15 cellular contexts compared by ENCODE assay signal in the genomic region with DNA sequence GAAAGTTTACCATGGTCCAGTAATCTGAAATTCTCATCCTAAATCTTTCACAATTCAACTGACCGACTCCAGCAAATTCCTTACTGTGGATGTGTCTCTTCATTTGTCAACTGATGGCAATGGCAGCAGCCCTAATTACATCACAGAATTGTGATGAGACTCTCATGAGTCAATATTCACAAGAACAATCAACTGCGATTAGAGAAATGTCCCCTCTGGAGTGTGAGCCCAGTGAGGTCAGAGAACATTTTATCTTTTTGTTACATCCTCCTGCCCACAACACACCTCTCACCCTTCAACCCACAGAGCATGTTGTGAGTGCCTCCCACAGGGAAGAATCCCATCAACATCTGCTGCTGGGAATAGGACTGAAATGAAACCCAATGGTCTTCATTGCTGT.
A peak's percentile ranks its signal among the peaks of the same experiment; 100 is the strongest.
DNase-seq lines count a peak whose midpoint lies in the region; ATAC-seq and TF ChIP-seq lines count a peak whose summit lies in the region.
"Had no signal": no experiment of that assay in that cellular context is flagged by ENCODE, and none has a peak within 500 bp of the region (broad histone marks: within the 10 kb centered on the region; RNA-seq: fewer than 3 reads in every experiment).

No MANE protein-coding gene starts in this region.

- no peak overlapping the region for H3K9ac ChIP-seq in MM.1S (ENCODE audit: low read length)

- peaks cover 10% of the 10 kb centered on the region for H3K36me3 Mint-ChIP-seq in T-helper 17 cell (ENCODE audit: low read depth)

- no peak overlapping the region for H3K27ac ChIP-seq in MM.1S (ENCODE audit: low read length)
- H3K27ac ChIP-seq: sigmoid colon had no signal

- DNase-seq in A172 (ENCODE audit: low spot score) = peak; percentile 7
- DNase-seq in Daoy (ENCODE audit: low read depth) = peak; percentile 11
- no peak for DNase-seq in T-helper 17 cell
- DNase-seq in fibroblast of mammary gland (ENCODE audit: low read depth) = peak; percentile 77
- DNase-seq in MM.1S = no peak
- DNase-seq in posterior vena cava (ENCODE audit: low spot score) = no peak
- no peak for DNase-seq in NOMO-1 treated with dmso at 0.1 percent for 144 hours (lab: John Stamatoyannopoulos, UW; ENCODE audit: unreplicated experiment)
- DNase-seq in NCI-H82 (lab: John Stamatoyannopoulos, UW) = no peak
- DNase-seq: activated naive CD4-positive, alpha-beta T cell; caudate nucleus; DMS79 treated with DMSO at 0.1 percent for 48 hours; left ventricle myocardium superior; NCI-H510A; sigmoid colon; stimulated activated naive CD4-positive, alpha-beta T cell had no signal

- intact Hi-C loops in posterior vena cava (cut with DNase I) = no loop called here

- peak overlapping the region; percentile 61 for H3K27ac Mint-ChIP-seq in T-helper 17 cell

- no peak overlapping the region for H3K4me3 Mint-ChIP-seq in T-helper 17 cell

- no peak overlapping the region for H3K4me3 ChIP-seq in fibroblast of mammary gland (ENCODE audit: control insufficient read depth, low read depth, low read length)
- H3K4me3 ChIP-seq in MM.1S (ENCODE audit: low read length) = no peak overlapping the region
- H3K4me3 ChIP-seq: sigmoid colon had no signal

- no peaks in the 10 kb centered on the region for H3K27me3 Mint-ChIP-seq in T-helper 17 cell

- H3K9me2 ChIP-seq in MM.1S (replicated peaks; ENCODE audit: insufficient read depth, low read length) = no peaks in the 10 kb centered on the region

- no peaks in the 10 kb centered on the region for H4K20me1 ChIP-seq in MM.1S (ENCODE audit: insufficient read depth, low read length)

- no peaks in the 10 kb centered on the region for H3K27me3 ChIP-seq in MM.1S (replicated peaks; ENCODE audit: insufficient read depth, low read length)
- H3K27me3 ChIP-seq: sigmoid colon had no signal

- peaks cover 17% of the 10 kb centered on the region for H3K4me1 Mint-ChIP-seq in T-helper 17 cell

- no peaks in the 10 kb centered on the region for H3K4me1 ChIP-seq in MM.1S (ENCODE audit: low read length)
- H3K4me1 ChIP-seq: sigmoid colon had no signal

- ATAC-seq in T-helper 17 cell = no peak
- ATAC-seq: left ventricle myocardium superior had no signal

- no peaks in the 10 kb centered on the region for H3K9me3 ChIP-seq in T-helper 17 cell (ENCODE audit: control insufficient read depth, low read length, poor library complexity, severe bottlenecking)
- no peaks in the 10 kb centered on the region for H3K9me3 ChIP-seq in MM.1S (replicated peaks; ENCODE audit: insufficient read depth, low read length)
- H3K9me3 ChIP-seq: sigmoid colon had no signal

- H3K36me3 ChIP-seq in MM.1S (replicated peaks; ENCODE audit: insufficient read depth, low read length) = no peaks in the 10 kb centered on the region
- H3K36me3 ChIP-seq: sigmoid colon had no signal

- H3F3A ChIP-seq in MM.1S (ENCODE audit: insufficient read depth, low read length) = no peaks in the 10 kb centered on the region

- TF ChIP-seq CTCF in fibroblast of mammary gland (conservative IDR thresholded peaks at IDR 0.05; ENCODE audit: control insufficient read depth, insufficient read depth, low read depth, low read length) (no peak), MM.1S (IDR thresholded peaks at IDR 0.05; ENCODE audit: low read length) (no peak)

- no peak overlapping the region for H2AFZ ChIP-seq in MM.1S (ENCODE audit: low read length)

- no peaks in the 10 kb centered on the region for H3K79me2 ChIP-seq in MM.1S (ENCODE audit: low read length)

- H3K4me2 ChIP-seq in MM.1S (ENCODE audit: low read depth, low read length) = no peak overlapping the region

Comparison
In these comparisons a context has a peak if more than half of its experiments do, and no peak if none do; other contexts are left out.
1. DNase-seq: peak in A172 (single experiment), Daoy (single experiment) and fibroblast of mammary gland (single experiment); none in T-helper 17 cell (0 of 3), MM.1S (single experiment), posterior vena cava (single experiment), NOMO-1 treated with dmso at 0.1 percent for 144 hours (single experiment) and NCI-H82 (single experiment).